Comparison of ENCODE assay signal across 6 cellular contexts in genomic region chr17:76709951-76710862, GRCh38. TPM values are rescaled to one million over a fixed set of nuclear protein-coding genes. Genes with fewer than 3 reads are reported as not detected.
DNase-seq lines count a peak whose midpoint lies in the region; ATAC-seq, FAIRE-seq and TF ChIP-seq lines count a peak whose summit lies in the region.
"Not testable (repeated sequence)": the region's sequence is repeated elsewhere in the genome, so short reads cannot be mapped to it uniquely, and the experiment has no call there.

No MANE protein-coding gene starts in this region.

- H3K4me1 ChIP-seq in esophagus (ENCODE audit: control insufficient read depth in 2 of 2, insufficient read depth in 2 of 2, low read length in 1 of 2) (peaks cover 6 to 16% of the 10 kb centered on the region in 2 donors), lung (ENCODE audit: control insufficient read depth in 2 of 2, insufficient read depth in 2 of 2, low read length in 2 of 2) (peaks cover 9 to 32% of the 10 kb centered on the region in 2 donors)
- not testable (repeated sequence) for H3K4me1 ChIP-seq in small intestine (ENCODE audit: control insufficient read depth in 2 of 2, insufficient read depth in 1 of 2, low read depth in 1 of 2, low read length in 1 of 2)

- H3K4me3 ChIP-seq in esophagus (ENCODE audit: low read depth in 1 of 2, low read length in 2 of 2) (peak overlapping the region; percentile 49 to 58), lung (peak overlapping the region; percentile 68), small intestine (ENCODE audit: low read depth in 1 of 2, low read length in 2 of 2) (peak overlapping the region; percentile 54 to 65)

- not testable (repeated sequence) for BruUV-seq in Calu3 (replicated peaks; lab: Mats Ljungman, UMichigan)

- H3K9me3 ChIP-seq in esophagus (ENCODE audit: control insufficient read depth in 2 of 2, insufficient read depth in 1 of 2, low read depth in 1 of 2, low read length in 1 of 2); lung (ENCODE audit: control insufficient read depth in 2 of 2, insufficient read depth in 1 of 2, low read length in 1 of 2); small intestine (ENCODE audit: control insufficient read depth, low read depth): not testable (repeated sequence)

- TF ChIP-seq CTCF in Calu3 (IDR thresholded peaks at IDR 0.05; ENCODE audit: unreplicated experiment); lung (IDR thresholded peaks at IDR 0.05; ENCODE audit: control extremely low read depth, extremely low read depth): not testable (repeated sequence)

- H3K27ac Mint-ChIP-seq in Calu3 (ENCODE audit: unreplicated experiment); activated naive CD4-positive, alpha-beta T cell treated with anti-CD3 and anti-CD28 coated beads for 36 hours: not testable (repeated sequence)

- DNase-seq in Calu3; activated naive CD4-positive, alpha-beta T cell treated with anti-CD3 and anti-CD28 coated beads for 36 hours; lung (ENCODE audit: low spot score); small intestine: not testable (repeated sequence)
- peak in 2 of 3 experiments; percentile 40 to 44 for DNase-seq in NCI-H1417 (lab: John Stamatoyannopoulos, UW)

- intact Hi-C loops in Calu3 (cut with micrococcal nuclease; ENCODE audit: unreplicated experiment) = loop anchor here (10.0 kb wide), 1 partner anchor 65 kb away; the partner anchor contains the start of gene ST6GALNAC1
- intact Hi-C loops in activated naive CD4-positive, alpha-beta T cell treated with anti-CD3 and anti-CD28 coated beads for 36 hours (cut with micrococcal nuclease) = loop anchor here (5.0 kb wide), 1 partner anchor 127 kb away; no protein-coding TSS in a partner anchor

- CTCF ChIA-PET in Calu3 (lab: Charles Lee); activated naive CD4-positive, alpha-beta T cell treated with anti-CD3 and anti-CD28 coated beads for 36 hours (lab: Charles Lee): not testable (repeated sequence)

- peaks cover 26% of the 10 kb centered on the region for H3K36me3 Mint-ChIP-seq in Calu3 (ENCODE audit: insufficient read depth, unreplicated experiment)
- not testable (repeated sequence) for H3K36me3 Mint-ChIP-seq in activated naive CD4-positive, alpha-beta T cell treated with anti-CD3 and anti-CD28 coated beads for 36 hours (ENCODE audit: low read depth)

- peak overlapping the region; percentile 46 for H3K4me3 Mint-ChIP-seq in Calu3 (ENCODE audit: low read depth, unreplicated experiment)
- peak overlapping the region; percentile 46 for H3K4me3 Mint-ChIP-seq in activated naive CD4-positive, alpha-beta T cell treated with anti-CD3 and anti-CD28 coated beads for 36 hours

- H3K27ac ChIP-seq in esophagus (ENCODE audit: low read depth in 2 of 2, low read length in 1 of 2) = peak overlapping the region; percentile 86 to 87
- peak overlapping the region; percentile 76 to 91 for H3K27ac ChIP-seq in lung (ENCODE audit: low read depth in 1 of 2, low read length in 1 of 2)
- H3K27ac ChIP-seq in small intestine (ENCODE audit: low read depth in 1 of 2, low read length in 1 of 2) = peak overlapping the region; percentile 46 to 92

- ATAC-seq in lung (ENCODE audit: insufficient read depth, low FRiP score) = not testable (repeated sequence)

- H3K27me3 ChIP-seq in esophagus (ENCODE audit: control insufficient read depth in 1 of 2, insufficient read depth in 2 of 2, low read length in 2 of 2); lung (ENCODE audit: control insufficient read depth, insufficient read depth); small intestine (ENCODE audit: control insufficient read depth in 2 of 2, insufficient read depth in 2 of 2, low read length in 2 of 2): not testable (repeated sequence)

- WGBS in esophagus, 2 donors = 3 to 6% methylated on average over 37 to 48 of the region's 79 CpGs
- WGBS in lung, 2 donors = 5 to 22% methylated on average over 27 to 50 of the region's 79 CpGs
- 10 to 13% (median 11%) methylated on average over 22 to 52 of the region's 79 CpGs for WGBS in small intestine, 3 donors

- H3K9me3 Mint-ChIP-seq in Calu3 (ENCODE audit: low read depth, unreplicated experiment); activated naive CD4-positive, alpha-beta T cell treated with anti-CD3 and anti-CD28 coated beads for 36 hours: not testable (repeated sequence)

- H3K36me3 ChIP-seq in esophagus (ENCODE audit: control insufficient read depth in 2 of 2, insufficient read depth in 2 of 2, low read length in 1 of 2); lung (ENCODE audit: control insufficient read depth in 2 of 2, insufficient read depth in 2 of 2, low read length in 2 of 2); small intestine (ENCODE audit: control insufficient read depth in 2 of 2, insufficient read depth in 2 of 2, low read length in 2 of 2): not testable (repeated sequence)

- peaks cover 12% of the 10 kb centered on the region for H3K4me1 Mint-ChIP-seq in Calu3 (ENCODE audit: low read depth, unreplicated experiment)
- H3K4me1 Mint-ChIP-seq in activated naive CD4-positive, alpha-beta T cell treated with anti-CD3 and anti-CD28 coated beads for 36 hours (ENCODE audit: low read depth) = peaks cover 19% of the 10 kb centered on the region

- not testable (repeated sequence) for H3K27me3 Mint-ChIP-seq in Calu3 (ENCODE audit: unreplicated experiment); activated naive CD4-positive, alpha-beta T cell treated with anti-CD3 and anti-CD28 coated beads for 36 hours (ENCODE audit: low read depth)

- FAIRE-seq in small intestine (lab: Jason Lieb, UNC) = not testable (repeated sequence)

RNA-seq across cellular contexts. Expression of gene MXRA7, which starts 0.6 kb away (rescaled TPM):
- total RNA-seq in Calu3 (2022) (6.5 and 9.9 TPM in 2 replicates), lung (100 to 1,000 TPM; 101 to 127 TPM)
- 1 to 10 TPM; 3.8 to 4.2 TPM for total RNA-seq in activated naive CD4-positive, alpha-beta T cell treated with anti-CD3 and anti-CD28 coated beads for 36 hours
- polyA plus RNA-seq in esophagus (10 to 100 TPM; 10.0 to 54.0 TPM), lung (10 to 100 TPM; 60.9 to 65.4 TPM), small intestine (10 to 100 TPM in 2 of 3 donors, 1 to 10 TPM in 1; 3.1 to 40.1 (median 20.0) TPM)

RNA-seq across cellular contexts. Expression of gene JMJD6, which starts 16.2 kb away (rescaled TPM):
- total RNA-seq in Calu3 (2022) = 60.8 and 62.1 TPM in 2 replicates
- total RNA-seq in activated naive CD4-positive, alpha-beta T cell treated with anti-CD3 and anti-CD28 coated beads for 36 hours = 10 to 100 TPM; 33.0 to 33.6 TPM
- polyA plus RNA-seq in esophagus = 10 to 100 TPM; 18.3 to 21.9 TPM
- total RNA-seq in lung = 10 to 100 TPM; 25.6 to 34.3 TPM
- polyA plus RNA-seq in lung = 10 to 100 TPM; 23.8 to 52.9 TPM
- polyA plus RNA-seq in small intestine = 10 to 100 TPM; 24.2 to 56.6 (median 51.1) TPM

RNA-seq across cellular contexts. Expression of gene METTL23, which starts 16.4 kb away (rescaled TPM):
- total RNA-seq in Calu3 (2022) = 56.1 and 58.1 TPM in 2 replicates
- total RNA-seq in activated naive CD4-positive, alpha-beta T cell treated with anti-CD3 and anti-CD28 coated beads for 36 hours = 10 to 100 TPM; 18.9 to 20.0 TPM
- polyA plus RNA-seq in esophagus = 10 to 100 TPM; 22.9 to 24.0 TPM
- total RNA-seq in lung = 10 to 100 TPM; 23.1 to 34.5 TPM
- polyA plus RNA-seq in lung = 10 to 100 TPM; 37.7 to 43.1 TPM
- polyA plus RNA-seq in small intestine = 10 to 100 TPM; 28.8 to 37.8 (median 37.6) TPM

RNA-seq across cellular contexts. Expression of gene SRSF2, which starts 26.9 kb away (rescaled TPM):
- total RNA-seq in Calu3 (2022) (238 and 241 TPM in 2 replicates), lung (100 to 1,000 TPM; 172 to 215 TPM)
- total RNA-seq in activated naive CD4-positive, alpha-beta T cell treated with anti-CD3 and anti-CD28 coated beads for 36 hours = 100 to 1,000 TPM; 241 to 263 TPM
- polyA plus RNA-seq in esophagus (100 to 1,000 TPM; 152 to 242 TPM), lung (100 to 1,000 TPM; 136 to 251 TPM), small intestine (100 to 1,000 TPM; 113 to 200 (median 114) TPM)

RNA-seq across cellular contexts. Expression of gene MFSD11, which starts 27.7 kb away (rescaled TPM):
- total RNA-seq in Calu3 (2022) = 21.4 and 23.9 TPM in 2 replicates
- 10 to 100 TPM; 15.0 to 15.8 TPM for total RNA-seq in activated naive CD4-positive, alpha-beta T cell treated with anti-CD3 and anti-CD28 coated beads for 36 hours
- 10 to 100 TPM; 11.3 to 15.4 TPM for polyA plus RNA-seq in esophagus
- 10 to 100 TPM; 30.5 to 57.5 TPM for total RNA-seq in lung
- polyA plus RNA-seq in lung = 10 to 100 TPM; 12.0 to 19.5 TPM
- polyA plus RNA-seq in small intestine = 10 to 100 TPM in 2 of 3 donors, 1 to 10 TPM in 1; 8.3 to 20.0 (median 10.5) TPM
